ENCODE assay signal across 9 cellular contexts in the genomic region with DNA sequence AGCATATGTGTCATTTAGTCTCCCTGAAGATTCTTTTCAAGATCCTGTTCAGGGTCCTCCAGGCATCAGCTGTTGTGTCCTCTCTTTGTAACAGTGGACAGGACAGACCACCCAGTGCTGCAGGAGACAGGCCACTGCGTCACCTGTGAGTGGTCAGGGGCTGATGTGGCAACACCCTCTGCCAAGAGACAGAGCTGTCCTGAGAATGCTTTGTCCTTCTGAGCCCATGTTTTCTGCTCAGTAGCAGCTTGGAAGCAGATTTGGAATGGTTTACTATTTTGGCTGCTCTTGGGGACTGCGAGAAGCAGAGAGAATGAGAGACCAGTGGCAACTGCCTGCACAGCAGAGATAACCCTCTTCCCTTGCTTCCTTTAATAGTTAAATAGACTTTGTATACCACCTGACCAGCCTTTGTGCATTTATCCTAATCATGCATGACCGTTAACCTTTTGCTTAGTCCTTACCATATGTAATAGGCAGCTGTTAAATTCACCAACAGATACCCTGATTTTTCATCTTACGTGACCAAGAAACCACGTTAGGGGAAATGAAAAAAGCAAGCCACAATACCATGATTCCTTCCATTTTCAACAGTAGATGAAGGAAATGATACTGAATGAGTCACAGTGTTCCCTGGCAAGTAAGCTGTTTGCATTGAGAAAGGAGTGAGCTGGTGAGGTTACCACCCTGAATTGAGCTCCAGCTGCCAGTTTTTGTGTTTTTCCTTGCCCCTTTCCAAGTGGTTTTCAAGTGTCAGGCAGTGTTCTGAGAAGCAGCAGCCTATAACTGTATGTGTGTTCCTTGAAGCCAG. TPM values are rescaled to one million over a fixed set of nuclear protein-coding genes. Genes with fewer than 3 reads are reported as not detected.
A peak's percentile ranks its signal among the peaks of the same experiment; 100 is the strongest.
DNase-seq lines count a peak whose midpoint lies in the region; ATAC-seq, FAIRE-seq and TF ChIP-seq lines count a peak whose summit lies in the region.
"Had no signal": no experiment of that assay in that cellular context is flagged by ENCODE, and none has a peak within 500 bp of the region (broad histone marks: within the 10 kb centered on the region; RNA-seq: fewer than 3 reads in every experiment).

No MANE protein-coding gene starts in this region.

- peak; percentile 16 for DNase-seq in 8988T
- DNase-seq in GM13977 (ENCODE audit: low spot score) = peak; percentile 64
- DNase-seq in MV-4-11 (lab: John Stamatoyannopoulos, UW) = peak; percentile 98
- peak in 1 of 4 experiments; percentile 6 for DNase-seq in K562 (ENCODE audit: extremely low read depth in 1 of 4, low spot score in 3 of 4)
- DNase-seq in lung (ENCODE audit: low spot score) = peak; percentile 41
- DNase-seq in WERI-Rb-1 = no peak
- DNase-seq in neural progenitor cell (ENCODE audit: low spot score) = no peak

- H3K9ac ChIP-seq in K562 (ENCODE audit: insufficient read depth in 1 of 2, low read depth in 2 of 2, low read length in 2 of 2) = no peak overlapping the region
- no peak overlapping the region for H3K9ac ChIP-seq in neural progenitor cell

- H3K9me1 ChIP-seq in K562 (ENCODE audit: control insufficient read depth, insufficient read depth, low read length) = no peaks in the 10 kb centered on the region

- H2AFZ ChIP-seq in K562 (ENCODE audit: low read depth, low read length) (no peak overlapping the region), neural progenitor cell (replicated peaks) (no peak overlapping the region)

- H4K20me1 ChIP-seq in K562 (replicated peaks; ENCODE audit: control insufficient read depth, insufficient read depth, low read length) (no peaks in the 10 kb centered on the region), neural progenitor cell (ENCODE audit: low read depth) (no peaks in the 10 kb centered on the region)

- peaks cover 5% of the 10 kb centered on the region for H3K36me3 Mint-ChIP-seq in neural progenitor cell

- TF ChIP-seq POLR2A in K562 (conservative IDR thresholded peaks at IDR 0.05) = no peak

- H3K27ac ChIP-seq in K562 (ENCODE audit: extremely low read depth, low read depth, low read length) (no peak overlapping the region), lung (ENCODE audit: low read depth in 1 of 2, low read length in 1 of 2) (peak overlapping the region in 1 of 2 donors; percentile 13), WERI-Rb-1 (no peak overlapping the region), neural progenitor cell (no peak overlapping the region)

- H3K9me3 ChIP-seq in K562 (replicated peaks; ENCODE audit: control insufficient read depth, insufficient read depth, low read depth, low read length) (no peaks in the 10 kb centered on the region), lung (ENCODE audit: control insufficient read depth in 2 of 2, insufficient read depth in 1 of 2, low read length in 1 of 2) (no peaks in the 10 kb centered on the region), WERI-Rb-1 (ENCODE audit: severe bottlenecking) (no peaks in the 10 kb centered on the region), neural progenitor cell (ENCODE audit: low read depth) (no peaks in the 10 kb centered on the region)

- 5% methylated on average over 5 of the region's 5 CpGs for WGBS in K562 (ENCODE audit: insufficient coverage, low coverage, missing lambda C conversion rate)
- 45 to 55% methylated on average over 5 of the region's 5 CpGs for WGBS in lung, 2 donors

- no peak overlapping the region for H3K4me3 ChIP-seq in K562
- no peak overlapping the region for H3K4me3 ChIP-seq in lung
- no peak overlapping the region for H3K4me3 ChIP-seq in WERI-Rb-1 (ENCODE audit: low read depth, low read length)
- no peak overlapping the region for H3K4me3 ChIP-seq in neural progenitor cell

- FAIRE-seq in K562 (lab: Jason Lieb, UNC) = no peak

- H3K4me1 Mint-ChIP-seq in neural progenitor cell = no peaks in the 10 kb centered on the region
- H3K4me1 Mint-ChIP-seq: central memory CD8-positive, alpha-beta T cell had no signal

- POLR2A ChIA-PET in K562 (lab: Yijun Ruan, JAX) = no interaction called here

- in situ Hi-C loops in GM13977 (cut with MboI; ENCODE audit: low pct_unique_long_range_greater_than_20kb, low sequenced_read_pairs, unreplicated experiment) (no loop called here), K562 (cut with MboI) (no loop called here)

- TF ChIP-seq EP300 in K562 (IDR thresholded peaks at IDR 0.05; ENCODE audit: low read length) = no peak

- H3K27me3 ChIP-seq in K562 (ENCODE audit: control insufficient read depth in 2 of 2, insufficient read depth in 2 of 2, low read length in 2 of 2) (no peaks in the 10 kb centered on the region), lung (ENCODE audit: control insufficient read depth, insufficient read depth) (no peaks in the 10 kb centered on the region), WERI-Rb-1 (ENCODE audit: insufficient read depth, low read depth, severe bottlenecking) (no peaks in the 10 kb centered on the region), neural progenitor cell (no peaks in the 10 kb centered on the region)

- TF ChIP-seq CTCF in GM13977 (IDR thresholded peaks at IDR 0.05; ENCODE audit: extremely low read depth, insufficient read depth, missing control alignments) (no peak), K562 (IDR thresholded peaks at IDR 0.05 in 2 of 3, conservative IDR thresholded peaks at IDR 0.05 in 1 of 3; ENCODE audit: insufficient read depth in 2 of 3, low read depth in 1 of 3, low read length in 3 of 3) (no peak), lung (IDR thresholded peaks at IDR 0.05; ENCODE audit: control extremely low read depth, extremely low read depth) (no peak), WERI-Rb-1 (IDR thresholded peaks at IDR 0.05; ENCODE audit: low read depth, low read length) (no peak), neural progenitor cell (IDR thresholded peaks at IDR 0.05) (no peak)

- peak; percentile 95 for ATAC-seq in HG02642 (IDR thresholded peaks at IDR 0.05; ENCODE audit: poor library complexity, unreplicated experiment)
- peak; percentile 46; the same call in 2 of the 3 replicates for ATAC-seq in K562
- peak; percentile 72 for ATAC-seq in lung (ENCODE audit: insufficient read depth, low FRiP score)

- H3K4me2 ChIP-seq in K562 (ENCODE audit: insufficient read depth, low read length) (no peak overlapping the region), neural progenitor cell (no peak overlapping the region)

- intact Hi-C loops in K562 (cut with micrococcal nuclease) = no loop called here

- H3F3A ChIP-seq in neural progenitor cell (ENCODE audit: low read depth) = no peaks in the 10 kb centered on the region

- H3K4me1 ChIP-seq in K562 (replicated peaks in 1 of 2; ENCODE audit: control insufficient read depth in 2 of 2, insufficient read depth in 2 of 2, low read length in 2 of 2) = no peaks in the 10 kb centered on the region; a peak in 2 of 5 replicates
- peaks cover 4 to 7% of the 10 kb centered on the region in 2 donors for H3K4me1 ChIP-seq in lung (ENCODE audit: control insufficient read depth in 2 of 2, insufficient read depth in 2 of 2, low read length in 2 of 2)
- H3K4me1 ChIP-seq in neural progenitor cell = peaks cover 11% of the 10 kb centered on the region

- TF ChIP-seq RAD21 in K562 (CRISPR knock-in tag; conservative IDR thresholded peaks at IDR 0.05 in 1 of 2, IDR thresholded peaks at IDR 0.05 in 1 of 2) = no peak

- H3K27ac Mint-ChIP-seq in neural progenitor cell = no peak overlapping the region

- H3K79me2 ChIP-seq in K562 (ENCODE audit: control insufficient read depth, insufficient read depth, low read length) (no peaks in the 10 kb centered on the region), neural progenitor cell (ENCODE audit: low read depth) (no peaks in the 10 kb centered on the region)

- no TSS peak for BruUV-seq in K562 (replicated peaks; lab: Mats Ljungman, UMichigan)

- H3K4me3 Mint-ChIP-seq in neural progenitor cell = no peak overlapping the region
- H3K4me3 Mint-ChIP-seq: central memory CD8-positive, alpha-beta T cell had no signal

- no peaks in the 10 kb centered on the region for H3K27me3 Mint-ChIP-seq in neural progenitor cell (ENCODE audit: insufficient read depth, low read depth)
- H3K27me3 Mint-ChIP-seq: central memory CD8-positive, alpha-beta T cell had no signal

- CTCF ChIA-PET in K562 (lab: Yijun Ruan, JAX; ENCODE audit: low intra/inter-chr PET ratio) = no interaction called here

- no peaks in the 10 kb centered on the region for H3K36me3 ChIP-seq in K562 (ENCODE audit: control insufficient read depth, insufficient read depth, low read length)
- no peaks in the 10 kb centered on the region for H3K36me3 ChIP-seq in lung (ENCODE audit: control insufficient read depth in 2 of 2, insufficient read depth in 2 of 2, low read length in 2 of 2)
- H3K36me3 ChIP-seq in WERI-Rb-1 = no peaks in the 10 kb centered on the region
- H3K36me3 ChIP-seq in neural progenitor cell = no peaks in the 10 kb centered on the region

- H3K9me3 Mint-ChIP-seq in neural progenitor cell = no peaks in the 10 kb centered on the region
- H3K9me3 Mint-ChIP-seq: central memory CD8-positive, alpha-beta T cell had no signal

TF ChIP-seq in K562, 482 proteins besides CTCF, POLR2A, EP300 and RAD21 (continues in another document):
- TF ChIP-seq, protein P1, sequence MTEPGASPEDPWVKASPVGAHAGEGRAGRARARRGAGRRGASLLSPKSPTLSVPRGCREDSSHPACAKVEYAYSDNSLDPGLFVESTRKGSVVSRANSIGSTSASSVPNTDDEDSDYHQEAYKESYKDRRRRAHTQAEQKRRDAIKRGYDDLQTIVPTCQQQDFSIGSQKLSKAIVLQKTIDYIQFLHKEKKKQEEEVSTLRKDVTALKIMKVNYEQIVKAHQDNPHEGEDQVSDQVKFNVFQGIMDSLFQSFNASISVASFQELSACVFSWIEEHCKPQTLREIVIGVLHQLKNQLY (CRISPR knock-in tag; conservative IDR thresholded peaks at IDR 0.05) = no peak

RNA-seq across cellular contexts. Expression of a gene that starts 35.5 kb away (rescaled TPM):
- total RNA-seq in K562 (2011; cell fraction: chromatin; rRNA removed; ENCODE audit: low replicate concordance) = 0.90 and 1.7 TPM in 2 replicates
- 1.3 and 2.0 TPM in 2 replicates for total RNA-seq in K562 (2011; cell fraction: nucleolus; rRNA removed)
- 2.0 and 4.6 TPM in 2 replicates for total RNA-seq in K562 (2011; cell fraction: nucleoplasm; rRNA removed)
- 1.5 and 1.6 TPM in 2 replicates for total RNA-seq in K562 (2014; rRNA removed)
- 1.2 and 1.4 TPM in 2 replicates for total RNA-seq in K562 (2014; rRNA removed; fragmentation: Illumina TruSeq; extraction: Trizol)
- total RNA-seq in K562 (2015; rRNA removed; fragmentation: Illumina TruSeq; extraction: Trizol) = 1.3 and 1.4 TPM in 2 replicates
- total RNA-seq in K562 (2021) = 1.8 and 2.0 TPM in 2 replicates
- 0.03 and 1.7 TPM in 2 replicates for polyA plus RNA-seq in K562 (2011; rRNA removed)
- 0.04 and 2.1 TPM in 2 replicates for polyA plus RNA-seq in K562 (2011; cell fraction: cytosol; rRNA removed)
- polyA plus RNA-seq in K562 (2011; cell fraction: nucleus; rRNA removed) = 0.04 and 1.5 TPM in 2 replicates
- polyA plus RNA-seq in K562 (2012) = 1.0 and 1.9 TPM in 2 replicates
- polyA plus RNA-seq in K562 (2014; fragmentation: Illumina TruSeq; extraction: Trizol) = 1.00 and 1.1 TPM in 2 replicates
- 1 to 10 TPM in 1 of 2 experiments, under 1 TPM in 1; 0.77 to 1.1 TPM for polyA plus RNA-seq in K562 (2014; fragmentation: Nextera tagmentation; extraction: Ambion mirVana)
- polyA plus RNA-seq in K562 (2014; rRNA removed) = 0.53 and 1.3 TPM in 2 replicates
- polyA minus RNA-seq in K562 (2011; rRNA and poly(A)+ RNA removed) = 0.27 and 4.1 TPM in 2 replicates
- 2.5 TPM in 1 of 2 replicates, not detected in the other for polyA minus RNA-seq in K562 (2011; cell fraction: cytosol; rRNA and poly(A)+ RNA removed)
- 1.5 TPM in 1 of 2 replicates, not detected in the other for polyA minus RNA-seq in K562 (2011; cell fraction: nucleus; rRNA and poly(A)+ RNA removed)
- 10 to 100 TPM; 20.6 to 24.0 TPM for total RNA-seq in lung
- polyA plus RNA-seq in lung = 1 to 10 TPM; 4.6 to 9.9 TPM
- total RNA-seq in neural progenitor cell (ENCODE audit: low replicate concordance) = 13.8 and 22.5 TPM in 2 replicates

Comparison
In these comparisons a context has a peak if more than half of its experiments do, and no peak if none do; other contexts are left out.
1. DNase-seq: peak in 8988T (single experiment), GM13977 (single experiment), MV-4-11 (single experiment) and lung (single experiment); none in WERI-Rb-1 (single experiment) and neural progenitor cell (single experiment).
2. Peak in every context shown above with its lines, with median percentiles within 50 percentile points of each other: ATAC-seq.